ENCODE assay signal across 1 cellular context in genomic region chr16:11395008-11395948, GRCh38.
TF ChIP-seq lines count a peak whose summit lies in the region.

No MANE protein-coding gene starts in this region.

TF ChIP-seq in HepG2, 621 proteins besides CTCF, POLR2A, EP300 and RAD21 (continued from another document and continues in another):
- TF ChIP-seq, protein P1, sequence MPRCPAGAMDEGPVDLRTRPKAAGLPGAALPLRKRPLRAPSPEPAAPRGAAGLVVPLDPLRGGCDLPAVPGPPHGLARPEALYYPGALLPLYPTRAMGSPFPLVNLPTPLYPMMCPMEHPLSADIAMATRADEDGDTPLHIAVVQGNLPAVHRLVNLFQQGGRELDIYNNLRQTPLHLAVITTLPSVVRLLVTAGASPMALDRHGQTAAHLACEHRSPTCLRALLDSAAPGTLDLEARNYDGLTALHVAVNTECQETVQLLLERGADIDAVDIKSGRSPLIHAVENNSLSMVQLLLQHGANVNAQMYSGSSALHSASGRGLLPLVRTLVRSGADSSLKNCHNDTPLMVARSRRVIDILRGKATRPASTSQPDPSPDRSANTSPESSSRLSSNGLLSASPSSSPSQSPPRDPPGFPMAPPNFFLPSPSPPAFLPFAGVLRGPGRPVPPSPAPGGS (CRISPR knock-in tag; IDR thresholded peaks at IDR 0.05), result no peak
- TF ChIP-seq HNRNPH1 (optimal IDR thresholded peaks at IDR 0.05; ENCODE audit: low read depth, low read length), result no peak
- no peak for TF ChIP-seq NR3C1 (CRISPR knock-in tag; IDR thresholded peaks at IDR 0.05)
- TF ChIP-seq ARNT2 (CRISPR knock-in tag; IDR thresholded peaks at IDR 0.05; ENCODE audit: low read depth), result no peak
- TF ChIP-seq MYC (CRISPR knock-in tag; IDR thresholded peaks at IDR 0.05; ENCODE audit: borderline replicate concordance), result peak; percentile 35; the same call in 1 of the 2 replicates
- TF ChIP-seq ZNF816 (CRISPR knock-in tag; IDR thresholded peaks at IDR 0.05; ENCODE audit: borderline replicate concordance), result no peak
- TF ChIP-seq ARID3A (IDR thresholded peaks at IDR 0.05; ENCODE audit: low read depth, low read length), result no peak
- TF ChIP-seq CEBPB (IDR thresholded peaks at IDR 0.05; ENCODE audit: borderline replicate concordance, low read depth, low read length), result no peak
- no peak for TF ChIP-seq ZFP37 (CRISPR knock-in tag; IDR thresholded peaks at IDR 0.05; ENCODE audit: borderline replicate concordance)
- TF ChIP-seq ETV5 (CRISPR knock-in tag; IDR thresholded peaks at IDR 0.05; ENCODE audit: borderline replicate concordance), result no peak
- no peak for TF ChIP-seq MED1 (CRISPR knock-in tag; IDR thresholded peaks at IDR 0.05)
- TF ChIP-seq, protein P2, sequence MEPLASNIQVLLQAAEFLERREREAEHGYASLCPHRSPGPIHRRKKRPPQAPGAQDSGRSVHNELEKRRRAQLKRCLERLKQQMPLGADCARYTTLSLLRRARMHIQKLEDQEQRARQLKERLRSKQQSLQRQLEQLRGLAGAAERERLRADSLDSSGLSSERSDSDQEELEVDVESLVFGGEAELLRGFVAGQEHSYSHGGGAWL (CRISPR knock-in tag; IDR thresholded peaks at IDR 0.05), result no peak
- TF ChIP-seq, protein P3, sequence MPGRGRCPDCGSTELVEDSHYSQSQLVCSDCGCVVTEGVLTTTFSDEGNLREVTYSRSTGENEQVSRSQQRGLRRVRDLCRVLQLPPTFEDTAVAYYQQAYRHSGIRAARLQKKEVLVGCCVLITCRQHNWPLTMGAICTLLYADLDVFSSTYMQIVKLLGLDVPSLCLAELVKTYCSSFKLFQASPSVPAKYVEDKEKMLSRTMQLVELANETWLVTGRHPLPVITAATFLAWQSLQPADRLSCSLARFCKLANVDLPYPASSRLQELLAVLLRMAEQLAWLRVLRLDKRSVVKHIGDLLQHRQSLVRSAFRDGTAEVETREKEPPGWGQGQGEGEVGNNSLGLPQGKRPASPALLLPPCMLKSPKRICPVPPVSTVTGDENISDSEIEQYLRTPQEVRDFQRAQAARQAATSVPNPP (CRISPR knock-in tag; IDR thresholded peaks at IDR 0.05), result no peak
- TF ChIP-seq ZNF33B (CRISPR knock-in tag; IDR thresholded peaks at IDR 0.05), result no peak
- no peak for TF ChIP-seq ZNF501 (CRISPR knock-in tag; IDR thresholded peaks at IDR 0.05)
- TF ChIP-seq MEIS1 (CRISPR knock-in tag; IDR thresholded peaks at IDR 0.05; ENCODE audit: borderline replicate concordance), result no peak
- TF ChIP-seq FOXJ3 (CRISPR knock-in tag; IDR thresholded peaks at IDR 0.05; ENCODE audit: borderline replicate concordance), result no peak
- 0 out of 2 replicates have a peak, but pooled peaks have one; percentile 57 for TF ChIP-seq ZNF605 (CRISPR knock-in tag; IDR thresholded peaks at IDR 0.05)
- no peak for TF ChIP-seq PRDM4 (CRISPR knock-in tag; IDR thresholded peaks at IDR 0.05; ENCODE audit: borderline replicate concordance)
- no peak for TF ChIP-seq SMAD3 (CRISPR knock-in tag; IDR thresholded peaks at IDR 0.05)
- TF ChIP-seq HNRNPL (IDR thresholded peaks at IDR 0.05; ENCODE audit: low read depth, low read length), result no peak
- TF ChIP-seq PHF5A (CRISPR knock-in tag; IDR thresholded peaks at IDR 0.05; ENCODE audit: low read depth, unreplicated experiment), result no peak
- 0 out of 2 replicates have a peak, but pooled peaks have one; percentile 59 for TF ChIP-seq CHCHD3 (CRISPR knock-in tag; IDR thresholded peaks at IDR 0.05)
- TF ChIP-seq ZNF496 (CRISPR knock-in tag; IDR thresholded peaks at IDR 0.05; ENCODE audit: insufficient replicate concordance), result no peak
- no peak for TF ChIP-seq ZBTB34 (CRISPR knock-in tag; IDR thresholded peaks at IDR 0.05)
- TF ChIP-seq DDIT3 (CRISPR knock-in tag; IDR thresholded peaks at IDR 0.05), result no peak
- no peak for TF ChIP-seq CBX1 (IDR thresholded peaks at IDR 0.05; ENCODE audit: low read depth)
- no peak for TF ChIP-seq POLR2AphosphoS5 (IDR thresholded peaks at IDR 0.05; ENCODE audit: low read depth, low read length)
- no peak for TF ChIP-seq ZNF160 (CRISPR knock-in tag; IDR thresholded peaks at IDR 0.05)
- TF ChIP-seq ZNF350 (CRISPR knock-in tag; IDR thresholded peaks at IDR 0.05; ENCODE audit: borderline replicate concordance, low read depth), result no peak
- TF ChIP-seq TBP (CRISPR knock-in tag; IDR thresholded peaks at IDR 0.05), result no peak
- no peak for TF ChIP-seq SOX13 (IDR thresholded peaks at IDR 0.05)
- no peak for TF ChIP-seq SOX13 (CRISPR knock-in tag; conservative IDR thresholded peaks at IDR 0.05 in 1 of 2, IDR thresholded peaks at IDR 0.05 in 1 of 2)
- no peak for TF ChIP-seq RORA (CRISPR knock-in tag; IDR thresholded peaks at IDR 0.05)
- TF ChIP-seq NKX3-1 (CRISPR knock-in tag; IDR thresholded peaks at IDR 0.05), result no peak
- no peak for TF ChIP-seq ZBTB26 (CRISPR knock-in tag; IDR thresholded peaks at IDR 0.05; ENCODE audit: borderline replicate concordance)
- peak; percentile 95 for TF ChIP-seq ZNF629 (CRISPR knock-in tag; conservative IDR thresholded peaks at IDR 0.05)
- no peak for TF ChIP-seq SNAPC5 (CRISPR knock-in tag; IDR thresholded peaks at IDR 0.05; ENCODE audit: borderline replicate concordance)
- TF ChIP-seq, protein P4, sequence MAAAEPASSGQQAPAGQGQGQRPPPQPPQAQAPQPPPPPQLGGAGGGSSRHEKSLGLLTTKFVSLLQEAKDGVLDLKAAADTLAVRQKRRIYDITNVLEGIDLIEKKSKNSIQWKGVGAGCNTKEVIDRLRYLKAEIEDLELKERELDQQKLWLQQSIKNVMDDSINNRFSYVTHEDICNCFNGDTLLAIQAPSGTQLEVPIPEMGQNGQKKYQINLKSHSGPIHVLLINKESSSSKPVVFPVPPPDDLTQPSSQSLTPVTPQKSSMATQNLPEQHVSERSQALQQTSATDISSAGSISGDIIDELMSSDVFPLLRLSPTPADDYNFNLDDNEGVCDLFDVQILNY (CRISPR knock-in tag; conservative IDR thresholded peaks at IDR 0.05), result 0 out of 2 replicates have a peak, but pooled peaks have one; percentile 30
- TF ChIP-seq ZNF33A (CRISPR knock-in tag; IDR thresholded peaks at IDR 0.05; ENCODE audit: borderline replicate concordance), result no peak
- TF ChIP-seq, protein P5, sequence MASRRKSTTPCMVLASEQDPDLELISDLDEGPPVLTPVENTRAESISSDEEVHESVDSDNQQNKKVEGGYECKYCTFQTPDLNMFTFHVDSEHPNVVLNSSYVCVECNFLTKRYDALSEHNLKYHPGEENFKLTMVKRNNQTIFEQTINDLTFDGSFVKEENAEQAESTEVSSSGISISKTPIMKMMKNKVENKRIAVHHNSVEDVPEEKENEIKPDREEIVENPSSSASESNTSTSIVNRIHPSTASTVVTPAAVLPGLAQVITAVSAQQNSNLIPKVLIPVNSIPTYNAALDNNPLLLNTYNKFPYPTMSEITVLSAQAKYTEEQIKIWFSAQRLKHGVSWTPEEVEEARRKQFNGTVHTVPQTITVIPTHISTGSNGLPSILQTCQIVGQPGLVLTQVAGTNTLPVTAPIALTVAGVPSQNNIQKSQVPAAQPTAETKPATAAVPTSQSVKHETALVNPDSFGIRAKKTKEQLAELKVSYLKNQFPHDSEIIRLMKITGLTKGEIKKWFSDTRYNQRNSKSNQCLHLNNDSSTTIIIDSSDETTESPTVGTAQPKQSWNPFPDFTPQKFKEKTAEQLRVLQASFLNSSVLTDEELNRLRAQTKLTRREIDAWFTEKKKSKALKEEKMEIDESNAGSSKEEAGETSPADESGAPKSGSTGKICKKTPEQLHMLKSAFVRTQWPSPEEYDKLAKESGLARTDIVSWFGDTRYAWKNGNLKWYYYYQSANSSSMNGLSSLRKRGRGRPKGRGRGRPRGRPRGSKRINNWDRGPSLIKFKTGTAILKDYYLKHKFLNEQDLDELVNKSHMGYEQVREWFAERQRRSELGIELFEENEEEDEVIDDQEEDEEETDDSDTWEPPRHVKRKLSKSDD (CRISPR knock-in tag; IDR thresholded peaks at IDR 0.05; ENCODE audit: low read depth), result 0 out of 2 replicates have a peak, but pooled peaks have one; percentile 29
- TF ChIP-seq SALL1 (CRISPR knock-in tag; IDR thresholded peaks at IDR 0.05), result no peak
- TF ChIP-seq, protein P6, sequence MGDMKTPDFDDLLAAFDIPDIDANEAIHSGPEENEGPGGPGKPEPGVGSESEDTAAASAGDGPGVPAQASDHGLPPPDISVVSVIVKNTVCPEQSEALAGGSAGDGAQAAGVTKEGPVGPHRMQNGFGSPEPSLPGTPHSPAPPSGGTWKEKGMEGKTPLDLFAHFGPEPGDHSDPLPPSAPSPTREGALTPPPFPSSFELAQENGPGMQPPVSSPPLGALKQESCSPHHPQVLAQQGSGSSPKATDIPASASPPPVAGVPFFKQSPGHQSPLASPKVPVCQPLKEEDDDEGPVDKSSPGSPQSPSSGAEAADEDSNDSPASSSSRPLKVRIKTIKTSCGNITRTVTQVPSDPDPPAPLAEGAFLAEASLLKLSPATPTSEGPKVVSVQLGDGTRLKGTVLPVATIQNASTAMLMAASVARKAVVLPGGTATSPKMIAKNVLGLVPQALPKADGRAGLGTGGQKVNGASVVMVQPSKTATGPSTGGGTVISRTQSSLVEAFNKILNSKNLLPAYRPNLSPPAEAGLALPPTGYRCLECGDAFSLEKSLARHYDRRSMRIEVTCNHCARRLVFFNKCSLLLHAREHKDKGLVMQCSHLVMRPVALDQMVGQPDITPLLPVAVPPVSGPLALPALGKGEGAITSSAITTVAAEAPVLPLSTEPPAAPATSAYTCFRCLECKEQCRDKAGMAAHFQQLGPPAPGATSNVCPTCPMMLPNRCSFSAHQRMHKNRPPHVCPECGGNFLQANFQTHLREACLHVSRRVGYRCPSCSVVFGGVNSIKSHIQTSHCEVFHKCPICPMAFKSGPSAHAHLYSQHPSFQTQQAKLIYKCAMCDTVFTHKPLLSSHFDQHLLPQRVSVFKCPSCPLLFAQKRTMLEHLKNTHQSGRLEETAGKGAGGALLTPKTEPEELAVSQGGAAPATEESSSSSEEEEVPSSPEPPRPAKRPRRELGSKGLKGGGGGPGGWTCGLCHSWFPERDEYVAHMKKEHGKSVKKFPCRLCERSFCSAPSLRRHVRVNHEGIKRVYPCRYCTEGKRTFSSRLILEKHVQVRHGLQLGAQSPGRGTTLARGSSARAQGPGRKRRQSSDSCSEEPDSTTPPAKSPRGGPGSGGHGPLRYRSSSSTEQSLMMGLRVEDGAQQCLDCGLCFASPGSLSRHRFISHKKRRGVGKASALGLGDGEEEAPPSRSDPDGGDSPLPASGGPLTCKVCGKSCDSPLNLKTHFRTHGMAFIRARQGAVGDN (CRISPR knock-in tag; IDR thresholded peaks at IDR 0.05), result peak; percentile 40
- no peak for TF ChIP-seq ATF7 (IDR thresholded peaks at IDR 0.05)
- no peak for TF ChIP-seq ATF7 (CRISPR knock-in tag; IDR thresholded peaks at IDR 0.05)
- TF ChIP-seq ZSCAN12 (CRISPR knock-in tag; IDR thresholded peaks at IDR 0.05), result no peak
